ENCODE assay signal across 8 cellular contexts in the genomic region with DNA sequence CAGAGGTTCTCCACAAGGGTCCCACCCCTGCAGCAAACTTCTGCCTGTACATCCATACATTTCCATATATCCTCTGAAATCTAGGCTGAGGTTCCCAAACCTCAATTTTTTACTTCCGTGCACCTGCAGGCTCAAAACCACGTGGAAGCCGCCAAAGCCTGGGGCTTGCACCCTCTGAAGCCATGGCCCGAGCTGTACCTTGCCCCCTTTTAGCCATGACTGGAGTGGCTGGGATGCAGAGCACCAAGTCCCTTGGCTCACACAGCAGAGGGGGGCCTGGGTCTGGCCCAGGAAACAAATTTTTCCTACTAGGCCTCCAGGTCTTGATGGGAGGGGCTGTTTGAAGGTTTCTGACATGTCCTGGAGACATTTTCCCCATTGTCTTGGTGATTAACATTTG.
"Had no signal": no experiment of that assay in that cellular context is flagged by ENCODE, and none has a peak within 500 bp of the region (broad histone marks: within the 10 kb centered on the region; RNA-seq: fewer than 3 reads in every experiment).

No MANE protein-coding gene starts in this region.

- H3K4me3 ChIP-seq: GM12878 had no signal

- ATAC-seq: GM12878 had no signal

- DNase-seq: GDM1, GF-D8 had no signal

- FAIRE-seq: G401.6, GM12878, GM12891, GM12892, GM18507, GM19239 had no signal
